Comparison of ENCODE assay signal across 1 cellular context in genomic region chr11:61168858-61169257, GRCh38.
A peak's percentile ranks its signal among the peaks of the same experiment; 100 is the strongest.
TF ChIP-seq lines count a peak whose summit lies in the region.

No MANE protein-coding gene starts in this region.

TF ChIP-seq in GM12878, 131 proteins besides CTCF, POLR2A, EP300 and RAD21:
- TF ChIP-seq RCOR1 (conservative IDR thresholded peaks at IDR 0.05; ENCODE audit: low read depth, low read length) (no peak), SPI1 (IDR thresholded peaks at IDR 0.05; ENCODE audit: borderline replicate concordance, insufficient read depth, low read depth, low read length) (0 out of 2 replicates have a peak, but pooled peaks have one; percentile 2), MAX (IDR thresholded peaks at IDR 0.05; ENCODE audit: low read depth, low read length) (no peak), ZBTB11 (CRISPR knock-in tag; IDR thresholded peaks at IDR 0.05) (no peak), SIX5 (IDR thresholded peaks at IDR 0.05; ENCODE audit: low read depth, low read length, severe bottlenecking) (peak; percentile 22), MEF2A (IDR thresholded peaks at IDR 0.05; ENCODE audit: insufficient read depth, low read depth, low read length) (no peak), SMARCA5 (IDR thresholded peaks at IDR 0.05) (no peak), IKZF2 (IDR thresholded peaks at IDR 0.05) (no peak), CEBPB (IDR thresholded peaks at IDR 0.05; ENCODE audit: borderline replicate concordance in 1 of 2, low read depth in 2 of 2, low read length in 2 of 2) (no peak), MTA3 (IDR thresholded peaks at IDR 0.05; ENCODE audit: borderline replicate concordance, low read length) (no peak), RUNX3 (IDR thresholded peaks at IDR 0.05; ENCODE audit: low read length) (no peak), HCFC1 (IDR thresholded peaks at IDR 0.05; ENCODE audit: low read length) (0 out of 2 replicates have a peak, but pooled peaks have one; percentile 27), JUNB (IDR thresholded peaks at IDR 0.05) (no peak), CBX5 (IDR thresholded peaks at IDR 0.05; ENCODE audit: low read depth) (no peak), SUZ12 (IDR thresholded peaks at IDR 0.05; ENCODE audit: unreplicated experiment) (no peak)
- TF ChIP-seq, protein P1, sequence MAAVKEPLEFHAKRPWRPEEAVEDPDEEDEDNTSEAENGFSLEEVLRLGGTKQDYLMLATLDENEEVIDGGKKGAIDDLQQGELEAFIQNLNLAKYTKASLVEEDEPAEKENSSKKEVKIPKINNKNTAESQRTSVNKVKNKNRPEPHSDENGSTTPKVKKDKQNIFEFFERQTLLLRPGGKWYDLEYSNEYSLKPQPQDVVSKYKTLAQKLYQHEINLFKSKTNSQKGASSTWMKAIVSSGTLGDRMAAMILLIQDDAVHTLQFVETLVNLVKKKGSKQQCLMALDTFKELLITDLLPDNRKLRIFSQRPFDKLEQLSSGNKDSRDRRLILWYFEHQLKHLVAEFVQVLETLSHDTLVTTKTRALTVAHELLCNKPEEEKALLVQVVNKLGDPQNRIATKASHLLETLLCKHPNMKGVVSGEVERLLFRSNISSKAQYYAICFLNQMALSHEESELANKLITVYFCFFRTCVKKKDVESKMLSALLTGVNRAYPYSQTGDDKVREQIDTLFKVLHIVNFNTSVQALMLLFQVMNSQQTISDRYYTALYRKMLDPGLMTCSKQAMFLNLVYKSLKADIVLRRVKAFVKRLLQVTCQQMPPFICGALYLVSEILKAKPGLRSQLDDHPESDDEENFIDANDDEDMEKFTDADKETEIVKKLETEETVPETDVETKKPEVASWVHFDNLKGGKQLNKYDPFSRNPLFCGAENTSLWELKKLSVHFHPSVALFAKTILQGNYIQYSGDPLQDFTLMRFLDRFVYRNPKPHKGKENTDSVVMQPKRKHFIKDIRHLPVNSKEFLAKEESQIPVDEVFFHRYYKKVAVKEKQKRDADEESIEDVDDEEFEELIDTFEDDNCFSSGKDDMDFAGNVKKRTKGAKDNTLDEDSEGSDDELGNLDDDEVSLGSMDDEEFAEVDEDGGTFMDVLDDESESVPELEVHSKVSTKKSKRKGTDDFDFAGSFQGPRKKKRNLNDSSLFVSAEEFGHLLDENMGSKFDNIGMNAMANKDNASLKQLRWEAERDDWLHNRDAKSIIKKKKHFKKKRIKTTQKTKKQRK (IDR thresholded peaks at IDR 0.05; ENCODE audit: low read depth, low read length) = no peak
